ENCODE assay signal across 33 cellular contexts in the genomic region with DNA sequence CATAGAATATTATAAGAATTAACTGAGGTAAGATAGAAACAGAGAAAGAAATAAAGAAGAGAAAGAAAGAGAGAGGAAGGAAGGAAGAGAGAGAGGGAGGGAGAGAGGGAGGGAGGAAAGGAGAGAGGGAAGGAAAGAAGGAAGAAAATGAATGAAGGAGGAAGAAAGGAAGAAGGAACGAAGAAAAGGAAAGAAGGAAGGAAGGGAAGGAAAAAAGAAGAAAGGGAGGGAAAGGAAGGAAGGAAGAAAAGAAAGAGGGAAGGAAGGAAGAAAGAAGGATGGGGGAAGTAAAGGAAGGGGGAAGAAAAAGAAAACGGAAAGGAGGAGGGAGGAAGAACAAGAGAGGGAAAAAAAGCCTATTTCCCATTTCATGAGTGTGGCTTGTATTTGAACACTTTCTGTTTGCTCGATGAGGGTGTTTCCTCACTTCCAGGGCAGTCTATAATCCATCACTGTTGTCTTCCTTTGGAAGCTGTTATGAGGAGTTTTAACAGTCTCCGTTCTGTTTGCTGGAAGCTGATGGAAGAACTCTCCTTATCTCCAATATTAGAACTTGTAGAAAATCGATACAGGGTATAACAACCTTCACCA.
"Had no signal": no experiment of that assay in that cellular context is flagged by ENCODE, and none has a peak within 500 bp of the region (broad histone marks: within the 10 kb centered on the region; RNA-seq: fewer than 3 reads in every experiment).

No MANE protein-coding gene starts in this region.

- H3K36me3 ChIP-seq: adrenal gland, brain microvascular endothelial cell, breast epithelium had no signal

- H3K9me3 ChIP-seq: adrenal gland, body of pancreas, breast epithelium had no signal

- H3K4me3 ChIP-seq: adrenal gland, body of pancreas, breast epithelium had no signal

- FAIRE-seq: astrocyte, TTC549 had no signal

- DNase-seq: activated B cell treated with CpG ODN at 0.5 μM for 24 hours; activated CD4-positive, alpha-beta memory T cell treated with anti-CD3 and anti-CD28 coated beads for 36 hours; activated CD4-positive, alpha-beta T cell treated with anti-CD3 and anti-CD28 coated beads for 4 hours; activated CD4-positive, alpha-beta T cell treated with anti-CD3 and anti-CD28 coated beads, Interleukin-2, amount 10 ng/mL, durations not matched to agents 24 days and 14 days; activated CD4-positive, alpha-beta T cell treated with anti-CD3 and anti-CD28 coated beads, Interleukin-2, amount 50 U/mL, for 1 hour; activated CD4-positive, alpha-beta T cell treated with anti-CD3 and anti-CD28 coated beads, Interleukin-2, amount 50 U/mL, for 4 hours; activated CD4-positive, CD25-positive, alpha-beta regulatory T cell treated with anti-CD3 and anti-CD28 coated beads, Interleukin-2, amount 50 U/mL, for 72 hours; activated CD8-positive, alpha-beta memory T cell treated with anti-CD3 and anti-CD28 coated beads, Interleukin-2, amount 50 U/mL, for 4 hours; activated CD8-positive, alpha-beta T cell treated with anti-CD3 and anti-CD28 coated beads for 36 hours; activated effector memory CD4-positive, alpha-beta T cell treated with anti-CD3 and anti-CD28 coated beads, Interleukin-2, amount 50 U/mL, for 16 hours; activated gamma-delta T cell treated with Interleukin-2 at 50 U/mL for 16 hours; activated naive CD4-positive, alpha-beta T cell; activated naive CD4-positive, alpha-beta T cell treated with anti-CD3 and anti-CD28 coated beads for 36 hours; activated naive CD4-positive, alpha-beta T cell treated with anti-CD3 and anti-CD28 coated beads, Interleukin-2, amount 50 U/mL, for 16 hours; activated naive CD8-positive, alpha-beta T cell treated with anti-CD3 and anti-CD28 coated beads for 36 hours; activated T-cell treated with anti-CD3 and anti-CD28 coated beads for 4 hours; activated T-cell treated with anti-CD3 and anti-CD28 coated beads, Interleukin-2, amount 50 U/mL, for 1 hour; activated T-cell treated with anti-CD3 and anti-CD28 coated beads, Interleukin-2, amount 50 U/mL, for 4 hours; activated T-cell treated with anti-CD3 and anti-CD28 coated beads, Interleukin-2, amount 50 U/mL, for 72 hours; adrenal gland; amniotic stem cell; aorta; body of pancreas; brain microvascular endothelial cell; central memory CD4-positive, alpha-beta T cell; T-helper 2 cell; T-helper 9 cell had no signal

- H3K27ac ChIP-seq: adrenal gland, body of pancreas, brain microvascular endothelial cell, breast epithelium, VCaP had no signal

- H3K4me1 ChIP-seq: adrenal gland, body of pancreas, breast epithelium had no signal

- H3K27me3 ChIP-seq: adrenal gland, body of pancreas, brain microvascular endothelial cell, breast epithelium had no signal

- ATAC-seq: activated CD8-positive, alpha-beta T cell treated with anti-CD3 and anti-CD28 coated beads for 36 hours; activated naive CD4-positive, alpha-beta T cell treated with anti-CD3 and anti-CD28 coated beads, Interleukin-2, amount 50 U/mL, for 72 hours; activated T-cell treated with anti-CD3 and anti-CD28 coated beads, Interleukin-2, amount 50 U/mL, for 4 hours; activated T-cell treated with anti-CD3 and anti-CD28 coated beads, Interleukin-2, amount 50 U/mL, for 72 hours; activated T-helper 17 cell treated with anti-CD3 and anti-CD28 coated beads, Interleukin-2, amount 50 U/mL, for 72 hours; body of pancreas had no signal
